ENCODE assay signal across 1 cellular context in the genomic region with DNA sequence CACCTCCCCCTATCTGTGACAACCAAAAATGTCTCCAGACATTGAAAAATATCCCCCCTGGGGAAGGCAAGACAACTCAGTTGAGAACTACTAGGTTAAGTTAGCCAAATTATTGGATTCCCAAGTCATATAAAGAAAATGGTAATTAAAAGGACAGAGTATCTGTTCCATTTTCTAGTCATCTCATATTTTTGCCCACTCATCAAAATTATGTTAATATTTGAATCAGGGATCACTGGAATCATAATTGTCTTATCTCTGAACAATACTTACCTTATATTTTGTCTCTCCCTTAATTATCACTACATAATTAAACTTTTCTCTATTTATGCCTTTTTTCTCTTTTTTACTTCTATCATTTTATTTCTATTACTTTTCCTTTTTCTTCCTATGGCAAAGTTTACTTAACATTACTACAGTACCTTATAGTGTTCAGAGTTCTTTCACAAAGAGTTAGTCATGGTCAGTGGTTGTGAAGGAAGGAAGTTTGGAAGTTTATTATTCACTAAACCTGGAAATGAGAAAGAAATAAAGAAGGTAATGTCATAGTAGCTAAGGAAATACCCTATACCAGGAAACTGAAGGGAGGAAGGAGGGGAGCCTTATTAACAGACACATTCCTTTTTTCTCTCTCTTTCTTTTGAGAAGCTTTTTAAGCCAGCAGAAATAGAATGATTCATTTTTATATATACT.
TF ChIP-seq lines count a peak whose summit lies in the region.

No MANE protein-coding gene starts in this region.

TF ChIP-seq in K562, 482 proteins besides CTCF, POLR2A, EP300 and RAD21 (continued from another document):
- TF ChIP-seq, protein P1, sequence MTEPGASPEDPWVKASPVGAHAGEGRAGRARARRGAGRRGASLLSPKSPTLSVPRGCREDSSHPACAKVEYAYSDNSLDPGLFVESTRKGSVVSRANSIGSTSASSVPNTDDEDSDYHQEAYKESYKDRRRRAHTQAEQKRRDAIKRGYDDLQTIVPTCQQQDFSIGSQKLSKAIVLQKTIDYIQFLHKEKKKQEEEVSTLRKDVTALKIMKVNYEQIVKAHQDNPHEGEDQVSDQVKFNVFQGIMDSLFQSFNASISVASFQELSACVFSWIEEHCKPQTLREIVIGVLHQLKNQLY (CRISPR knock-in tag; conservative IDR thresholded peaks at IDR 0.05): no peak
- TF ChIP-seq KLF1 (tag; IDR thresholded peaks at IDR 0.05) (no peak), NR3C1 (CRISPR knock-in tag; IDR thresholded peaks at IDR 0.05) (no peak), ZNF695 (CRISPR knock-in tag; IDR thresholded peaks at IDR 0.05) (no peak), RFX5 (IDR thresholded peaks at IDR 0.05; ENCODE audit: low read depth, low read length) (no peak), ATF7 (IDR thresholded peaks at IDR 0.05) (no peak), WHSC1 (IDR thresholded peaks at IDR 0.05; ENCODE audit: low read length) (no peak), C11orf30 (IDR thresholded peaks at IDR 0.05; ENCODE audit: low read depth) (peak; percentile 69; the same call in 1 of the 2 replicates), ZNF217 (CRISPR knock-in tag; IDR thresholded peaks at IDR 0.05) (no peak), NFATC3 (IDR thresholded peaks at IDR 0.05) (no peak), ZNF324 (CRISPR knock-in tag; IDR thresholded peaks at IDR 0.05) (no peak), ZNF316 (IDR thresholded peaks at IDR 0.05) (peak; percentile 78), NFYB (IDR thresholded peaks at IDR 0.05; ENCODE audit: extremely low read depth, insufficient read length) (no peak), ZNF766 (CRISPR knock-in tag; conservative IDR thresholded peaks at IDR 0.05) (no peak), NRF1 (conservative IDR thresholded peaks at IDR 0.05 in 1 of 2, IDR thresholded peaks at IDR 0.05 in 1 of 2) (no peak), NR2C2 (CRISPR knock-in tag; IDR thresholded peaks at IDR 0.05) (no peak), NR2C2 (tag; IDR thresholded peaks at IDR 0.05) (no peak), PHF20 (IDR thresholded peaks at IDR 0.05; ENCODE audit: partially characterized antibody) (no peak), PURB (CRISPR knock-in tag; IDR thresholded peaks at IDR 0.05; ENCODE audit: low read depth) (no peak), RBM14 (IDR thresholded peaks at IDR 0.05; ENCODE audit: borderline replicate concordance, insufficient read depth, low read depth, low read length) (no peak), NONO (IDR thresholded peaks at IDR 0.05; ENCODE audit: low read depth in 2 of 2, low read length in 1 of 2) (no peak), ARNT (IDR thresholded peaks at IDR 0.05) (no peak), U2AF2 (optimal IDR thresholded peaks at IDR 0.05; ENCODE audit: low read depth, low read length) (no peak), KLF10 (CRISPR knock-in tag; IDR thresholded peaks at IDR 0.05) (no peak), MAFK (IDR thresholded peaks at IDR 0.05; ENCODE audit: low read length) (peak; percentile 44; the same call in 1 of the 2 replicates), CBX5 (IDR thresholded peaks at IDR 0.05; ENCODE audit: borderline replicate concordance, low read depth) (no peak)
- TF ChIP-seq, protein P2, sequence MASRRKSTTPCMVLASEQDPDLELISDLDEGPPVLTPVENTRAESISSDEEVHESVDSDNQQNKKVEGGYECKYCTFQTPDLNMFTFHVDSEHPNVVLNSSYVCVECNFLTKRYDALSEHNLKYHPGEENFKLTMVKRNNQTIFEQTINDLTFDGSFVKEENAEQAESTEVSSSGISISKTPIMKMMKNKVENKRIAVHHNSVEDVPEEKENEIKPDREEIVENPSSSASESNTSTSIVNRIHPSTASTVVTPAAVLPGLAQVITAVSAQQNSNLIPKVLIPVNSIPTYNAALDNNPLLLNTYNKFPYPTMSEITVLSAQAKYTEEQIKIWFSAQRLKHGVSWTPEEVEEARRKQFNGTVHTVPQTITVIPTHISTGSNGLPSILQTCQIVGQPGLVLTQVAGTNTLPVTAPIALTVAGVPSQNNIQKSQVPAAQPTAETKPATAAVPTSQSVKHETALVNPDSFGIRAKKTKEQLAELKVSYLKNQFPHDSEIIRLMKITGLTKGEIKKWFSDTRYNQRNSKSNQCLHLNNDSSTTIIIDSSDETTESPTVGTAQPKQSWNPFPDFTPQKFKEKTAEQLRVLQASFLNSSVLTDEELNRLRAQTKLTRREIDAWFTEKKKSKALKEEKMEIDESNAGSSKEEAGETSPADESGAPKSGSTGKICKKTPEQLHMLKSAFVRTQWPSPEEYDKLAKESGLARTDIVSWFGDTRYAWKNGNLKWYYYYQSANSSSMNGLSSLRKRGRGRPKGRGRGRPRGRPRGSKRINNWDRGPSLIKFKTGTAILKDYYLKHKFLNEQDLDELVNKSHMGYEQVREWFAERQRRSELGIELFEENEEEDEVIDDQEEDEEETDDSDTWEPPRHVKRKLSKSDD (conservative IDR thresholded peaks at IDR 0.05; ENCODE audit: low read length): no peak
- TF ChIP-seq, protein P3, sequence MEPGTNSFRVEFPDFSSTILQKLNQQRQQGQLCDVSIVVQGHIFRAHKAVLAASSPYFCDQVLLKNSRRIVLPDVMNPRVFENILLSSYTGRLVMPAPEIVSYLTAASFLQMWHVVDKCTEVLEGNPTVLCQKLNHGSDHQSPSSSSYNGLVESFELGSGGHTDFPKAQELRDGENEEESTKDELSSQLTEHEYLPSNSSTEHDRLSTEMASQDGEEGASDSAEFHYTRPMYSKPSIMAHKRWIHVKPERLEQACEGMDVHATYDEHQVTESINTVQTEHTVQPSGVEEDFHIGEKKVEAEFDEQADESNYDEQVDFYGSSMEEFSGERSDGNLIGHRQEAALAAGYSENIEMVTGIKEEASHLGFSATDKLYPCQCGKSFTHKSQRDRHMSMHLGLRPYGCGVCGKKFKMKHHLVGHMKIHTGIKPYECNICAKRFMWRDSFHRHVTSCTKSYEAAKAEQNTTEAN (CRISPR knock-in tag; IDR thresholded peaks at IDR 0.05): no peak
- TF ChIP-seq, protein P4, sequence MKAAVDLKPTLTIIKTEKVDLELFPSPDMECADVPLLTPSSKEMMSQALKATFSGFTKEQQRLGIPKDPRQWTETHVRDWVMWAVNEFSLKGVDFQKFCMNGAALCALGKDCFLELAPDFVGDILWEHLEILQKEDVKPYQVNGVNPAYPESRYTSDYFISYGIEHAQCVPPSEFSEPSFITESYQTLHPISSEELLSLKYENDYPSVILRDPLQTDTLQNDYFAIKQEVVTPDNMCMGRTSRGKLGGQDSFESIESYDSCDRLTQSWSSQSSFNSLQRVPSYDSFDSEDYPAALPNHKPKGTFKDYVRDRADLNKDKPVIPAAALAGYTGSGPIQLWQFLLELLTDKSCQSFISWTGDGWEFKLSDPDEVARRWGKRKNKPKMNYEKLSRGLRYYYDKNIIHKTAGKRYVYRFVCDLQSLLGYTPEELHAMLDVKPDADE (conservative IDR thresholded peaks at IDR 0.05; ENCODE audit: control insufficient read depth, low read depth, low read length): no peak
